ENCODE assay signal across 7 cellular contexts in the genomic region with DNA sequence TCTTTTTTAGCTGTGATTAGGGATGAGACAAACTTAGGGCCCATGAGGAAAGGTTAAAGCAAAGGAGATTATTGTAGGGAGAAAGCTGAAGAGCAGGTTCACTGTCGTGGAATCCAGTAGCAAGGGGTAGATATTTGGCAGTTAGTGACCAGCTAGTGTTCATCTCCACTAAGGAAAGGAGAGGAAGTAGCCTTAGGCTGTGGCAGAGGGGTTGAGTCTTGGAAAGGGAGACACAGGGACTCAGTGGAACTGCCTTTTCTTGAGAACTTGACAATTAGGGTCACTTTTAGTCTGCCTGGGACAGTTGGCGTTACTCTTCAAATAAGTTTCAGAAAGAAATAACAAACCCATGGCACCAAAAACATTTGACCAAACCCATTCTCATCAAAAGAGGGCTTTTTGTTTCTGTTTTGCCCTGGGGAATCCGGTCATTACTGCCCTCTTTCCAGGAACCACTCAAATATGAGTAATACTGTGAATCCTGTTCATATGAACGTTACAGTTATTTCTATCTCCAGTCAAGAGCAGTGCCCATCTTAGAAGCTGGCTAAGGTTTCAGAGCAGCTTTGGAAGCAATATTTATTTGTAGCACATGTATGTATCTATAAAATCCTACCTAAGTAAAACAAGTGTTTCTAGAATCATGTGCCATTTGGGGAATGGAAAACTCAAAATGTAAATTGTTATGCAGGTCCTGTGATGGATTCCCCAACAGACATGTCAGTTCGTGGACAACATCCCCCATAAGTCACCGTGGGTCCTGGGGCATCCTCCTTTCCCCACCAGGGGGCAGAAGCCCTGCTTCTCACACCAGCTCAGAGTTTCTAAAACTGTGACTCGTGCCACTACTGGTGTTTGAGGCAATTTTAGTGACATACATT.
DNase-seq lines count a peak whose midpoint lies in the region; ATAC-seq and TF ChIP-seq lines count a peak whose summit lies in the region.

No MANE protein-coding gene starts in this region.

- DNase-seq in Peyer's patch (peak; percentile 27 to 66 (median 53)), activated T-helper 1 cell treated with Interleukin-2 at 50 U/mL for 16 hours (ENCODE audit: low read depth) (peak; percentile 7), immature natural killer cell (peak; percentile 16 to 39 (median 26)), NCI-H1694 (lab: John Stamatoyannopoulos, UW) (no peak)
- peak; percentile 30 for DNase-seq in stimulated activated CD8-positive, alpha-beta memory T cell treated with anti-CD3 and anti-CD28 coated beads, Interleukin-4, amount 100 ng/mL, for 24 hours (ENCODE audit: low read depth)

- H3K4me3 ChIP-seq in Peyer's patch, result no peak overlapping the region

- no peaks in the 10 kb centered on the region for H3K9me3 ChIP-seq in Peyer's patch

- H3K27ac ChIP-seq in Peyer's patch, result no peak overlapping the region

- peak in 4 of 6 experiments; percentile 46 to 58 (median 52) for TF ChIP-seq CTCF in Peyer's patch (IDR thresholded peaks at IDR 0.05)

- no peaks in the 10 kb centered on the region for H3K9me3 Mint-ChIP-seq in immature natural killer cell

- H3K4me1 Mint-ChIP-seq in immature natural killer cell, result no peaks in the 10 kb centered on the region

- H3K36me3 Mint-ChIP-seq in immature natural killer cell, result no peaks in the 10 kb centered on the region

- no peak overlapping the region for H3K27ac Mint-ChIP-seq in immature natural killer cell

- H3K36me3 ChIP-seq in Peyer's patch, result no peaks in the 10 kb centered on the region

- no peak overlapping the region for H3K4me3 Mint-ChIP-seq in immature natural killer cell

- no peaks in the 10 kb centered on the region for H3K4me1 ChIP-seq in Peyer's patch

- no peak for TF ChIP-seq POLR2A in GM18505 (IDR thresholded peaks at IDR 0.05; ENCODE audit: borderline replicate concordance, extremely low read depth, insufficient read depth, insufficient read length)
- TF ChIP-seq POLR2A in Peyer's patch (IDR thresholded peaks at IDR 0.05), result no peak

- no peaks in the 10 kb centered on the region for H3K27me3 ChIP-seq in Peyer's patch

- ATAC-seq in GM18505 (IDR thresholded peaks at IDR 0.05; ENCODE audit: unreplicated experiment) (peak; percentile 70), HG02798 (IDR thresholded peaks at IDR 0.05; ENCODE audit: poor library complexity, unreplicated experiment) (peak; percentile 86)

- H3K27me3 Mint-ChIP-seq in immature natural killer cell (ENCODE audit: low read depth in 3 of 3), result peaks cover 2 to 16% (median 9%) of the 10 kb centered on the region in 3 donors
